Comparison of ENCODE assay signal across 10 cellular contexts in genomic region chr14:24197066-24197465, GRCh38. TPM values are rescaled to one million over a fixed set of nuclear protein-coding genes. Genes with fewer than 3 reads are reported as not detected.
DNase-seq lines count a peak whose midpoint lies in the region; ATAC-seq and TF ChIP-seq lines count a peak whose summit lies in the region.
"Had no signal": no experiment of that assay in that cellular context is flagged by ENCODE, and none has a peak within 500 bp of the region (broad histone marks: within the 10 kb centered on the region; RNA-seq: fewer than 3 reads in every experiment).

No MANE protein-coding gene starts in this region.

- peak overlapping the region; percentile 66 for H3K4me3 Mint-ChIP-seq in CD8-positive, alpha-beta T cell
- peak overlapping the region; percentile 96 for H3K4me3 Mint-ChIP-seq in HFFc6
- H3K4me3 Mint-ChIP-seq in activated naive CD8-positive, alpha-beta T cell treated with anti-CD3 and anti-CD28 coated beads for 36 hours: peak overlapping the region; percentile 96
- peak overlapping the region; percentile 83 for H3K4me3 Mint-ChIP-seq in natural killer cell

- intact Hi-C loops in CD8-positive, alpha-beta T cell (cut with DNase I, micrococcal nuclease): no loop called here
- intact Hi-C loops in natural killer cell (cut with micrococcal nuclease): loop anchor here (5.0 kb wide), 1 partner anchor 35 kb away; the partner anchor contains the start of genes GMPR2 and NEDD8
- intact Hi-C loops in adrenal gland (cut with DNase I): no loop called here

- no peaks in the 10 kb centered on the region for H3K27me3 ChIP-seq in CD8-positive, alpha-beta T cell (ENCODE audit: insufficient read depth, low read length)
- H3K27me3 ChIP-seq in adrenal gland: no peaks in the 10 kb centered on the region

- peaks cover 31% of the 10 kb centered on the region for H3K4me1 ChIP-seq in CD8-positive, alpha-beta T cell (ENCODE audit: insufficient read depth, low read length)
- H3K4me1 ChIP-seq in adrenal gland (replicated peaks in 1 of 2): peaks cover 16 to 30% of the 10 kb centered on the region in 2 donors

- H3K27ac ChIP-seq in CD8-positive, alpha-beta T cell (ENCODE audit: low read depth, low read length): no peak overlapping the region
- no peak overlapping the region for H3K27ac ChIP-seq in adrenal gland

- 94 to 96% (median 96%) methylated on average over 2 of the region's 2 CpGs for WGBS in adrenal gland, 4 donors

- H3K9me3 Mint-ChIP-seq in CD8-positive, alpha-beta T cell: no peaks in the 10 kb centered on the region
- peaks cover 5% of the 10 kb centered on the region; the same call in 1 of the 2 replicates for H3K9me3 Mint-ChIP-seq in HFFc6
- H3K9me3 Mint-ChIP-seq in activated naive CD8-positive, alpha-beta T cell treated with anti-CD3 and anti-CD28 coated beads for 36 hours: peaks cover 7% of the 10 kb centered on the region
- no peaks in the 10 kb centered on the region for H3K9me3 Mint-ChIP-seq in natural killer cell

- CTCF ChIA-PET in CD8-positive, alpha-beta T cell (lab: Charles Lee): interaction anchor here (2.0 to 3.8 kb wide), 2 partner anchors 36 to 89 kb away, joined by 7 to 27 read pairs; partner anchors contain the start of gene IRF9

- POLR2A ChIA-PET in CD8-positive, alpha-beta T cell (lab: Charles Lee): interaction anchor here (3.9 kb wide), 1 partner anchor 16 kb away, joined by 50 read pairs; the partner anchor contains the start of gene CHMP4A

- peaks cover 8% of the 10 kb centered on the region for H3K36me3 ChIP-seq in CD8-positive, alpha-beta T cell (ENCODE audit: insufficient read depth, low read length)
- H3K36me3 ChIP-seq in adrenal gland (replicated peaks in 1 of 2): peaks cover 0 to 16% of the 10 kb centered on the region in 2 donors

- ATAC-seq in CD8-positive, alpha-beta T cell: no peak
- ATAC-seq in natural killer cell: no peak
- no peak for ATAC-seq in GM19324 (IDR thresholded peaks at IDR 0.05; ENCODE audit: low FRiP score, unreplicated experiment)
- ATAC-seq in GM21526 (IDR thresholded peaks at IDR 0.05; ENCODE audit: low FRiP score, unreplicated experiment): no peak
- ATAC-seq in GM19395 (IDR thresholded peaks at IDR 0.05; ENCODE audit: unreplicated experiment): no peak

- H3K27ac Mint-ChIP-seq in CD8-positive, alpha-beta T cell: peak overlapping the region; percentile 89
- H3K27ac Mint-ChIP-seq in HFFc6: peak overlapping the region; percentile 95
- H3K27ac Mint-ChIP-seq in activated naive CD8-positive, alpha-beta T cell treated with anti-CD3 and anti-CD28 coated beads for 36 hours: peak overlapping the region; percentile 96
- H3K27ac Mint-ChIP-seq in natural killer cell: peak overlapping the region; percentile 91 to 96

- H3K27me3 Mint-ChIP-seq in CD8-positive, alpha-beta T cell (ENCODE audit: low read depth): no peaks in the 10 kb centered on the region
- H3K27me3 Mint-ChIP-seq in HFFc6 (ENCODE audit: insufficient read depth): no peaks in the 10 kb centered on the region; the same call in none of the 2 replicates
- H3K27me3 Mint-ChIP-seq in activated naive CD8-positive, alpha-beta T cell treated with anti-CD3 and anti-CD28 coated beads for 36 hours: no peaks in the 10 kb centered on the region
- H3K27me3 Mint-ChIP-seq in natural killer cell (ENCODE audit: low read depth in 2 of 2): no peaks in the 10 kb centered on the region

- DNase-seq in CD8-positive, alpha-beta T cell: no peak
- DNase-seq in HFFc6 (no peak), natural killer cell (no peak), adrenal gland (no peak)
- no peak for DNase-seq in activated naive CD8-positive, alpha-beta T cell treated with anti-CD3 and anti-CD28 coated beads for 36 hours
- DNase-seq: NCI-H345 had no signal

- no peak for TF ChIP-seq POLR2A in adrenal gland (IDR thresholded peaks at IDR 0.05)

- peaks cover 52% of the 10 kb centered on the region for H3K4me1 Mint-ChIP-seq in CD8-positive, alpha-beta T cell (ENCODE audit: low read depth)
- H3K4me1 Mint-ChIP-seq in HFFc6 (ENCODE audit: low read depth): peaks cover 48% of the 10 kb centered on the region
- H3K4me1 Mint-ChIP-seq in activated naive CD8-positive, alpha-beta T cell treated with anti-CD3 and anti-CD28 coated beads for 36 hours: peaks cover 41% of the 10 kb centered on the region
- H3K4me1 Mint-ChIP-seq in natural killer cell: peaks cover 42 to 47% of the 10 kb centered on the region in 2 donors

- H3K4me3 ChIP-seq in CD8-positive, alpha-beta T cell (ENCODE audit: low read depth, low read length): no peak overlapping the region
- no peak overlapping the region for H3K4me3 ChIP-seq in adrenal gland

- H3K36me3 Mint-ChIP-seq in CD8-positive, alpha-beta T cell: peaks cover 33% of the 10 kb centered on the region
- H3K36me3 Mint-ChIP-seq in HFFc6 (ENCODE audit: low read depth) (peaks cover 45% of the 10 kb centered on the region), natural killer cell (no peaks in the 10 kb centered on the region)
- H3K36me3 Mint-ChIP-seq in activated naive CD8-positive, alpha-beta T cell treated with anti-CD3 and anti-CD28 coated beads for 36 hours: peaks cover 52% of the 10 kb centered on the region

- TF ChIP-seq CTCF in CD8-positive, alpha-beta T cell (IDR thresholded peaks at IDR 0.05): no peak
- no peak for TF ChIP-seq CTCF in HFFc6 (IDR thresholded peaks at IDR 0.05)
- TF ChIP-seq CTCF in natural killer cell (IDR thresholded peaks at IDR 0.05): no peak
- TF ChIP-seq CTCF in adrenal gland (IDR thresholded peaks at IDR 0.05): no peak

- H3K9me3 ChIP-seq in CD8-positive, alpha-beta T cell (ENCODE audit: low read length): no peaks in the 10 kb centered on the region
- no peaks in the 10 kb centered on the region for H3K9me3 ChIP-seq in adrenal gland (replicated peaks in 1 of 3)

RNA-seq across cellular contexts. Expression of gene TM9SF1, which starts 1.8 kb away (rescaled TPM):
- total RNA-seq in CD8-positive, alpha-beta T cell: 10 to 100 TPM; 17.5 to 20.4 TPM
- 10 to 100 TPM; 68.1 to 80.4 (median 71.0) TPM for total RNA-seq in HFFc6 (2021; fragmentation: NEBNext Ultra II Directional; extraction: Animal tissue kit (Norgen Biotek cat#: 25700))
- total RNA-seq in activated naive CD8-positive, alpha-beta T cell treated with anti-CD3 and anti-CD28 coated beads for 36 hours: 10 to 100 TPM; 20.7 to 22.5 TPM
- 10 to 100 TPM; 15.2 to 32.1 (median 28.7) TPM for total RNA-seq in natural killer cell
- 100 to 1,000 TPM in 2 of 8 donors, 10 to 100 TPM in 6; 75.2 to 123 (median 91.7) TPM for total RNA-seq in adrenal gland
- 10 to 100 TPM; 43.7 to 67.2 (median 56.1) TPM for polyA plus RNA-seq in adrenal gland

RNA-seq across cellular contexts. Expression of gene TSSK4, which starts 8.4 kb away (rescaled TPM):
- total RNA-seq in CD8-positive, alpha-beta T cell: under 1 TPM; 0.38 to 0.56 TPM
- under 1 TPM in 2 of 6 experiments, not detected in 4; 0.16 to 0.45 TPM for total RNA-seq in HFFc6 (2021; fragmentation: NEBNext Ultra II Directional; extraction: Animal tissue kit (Norgen Biotek cat#: 25700))
- not detected for total RNA-seq in activated naive CD8-positive, alpha-beta T cell treated with anti-CD3 and anti-CD28 coated beads for 36 hours
- total RNA-seq in natural killer cell: 1 to 10 TPM; 1.3 to 2.9 (median 1.5) TPM
- total RNA-seq in adrenal gland: under 1 TPM in 1 of 8 donors, not detected in 7; 0.46 TPM
- polyA plus RNA-seq in adrenal gland: under 1 TPM in 1 of 3 donors, not detected in 2; 0.07 TPM
- total RNA-seq: HT1080 had no signal

RNA-seq across cellular contexts. Expression of gene IPO4, which starts 8.4 kb away (rescaled TPM):
- 10 to 100 TPM; 69.2 to 75.6 TPM for total RNA-seq in CD8-positive, alpha-beta T cell
- total RNA-seq in HFFc6 (2021; fragmentation: NEBNext Ultra II Directional; extraction: Animal tissue kit (Norgen Biotek cat#: 25700)): 10 to 100 TPM; 70.4 to 85.2 (median 79.4) TPM
- total RNA-seq in activated naive CD8-positive, alpha-beta T cell treated with anti-CD3 and anti-CD28 coated beads for 36 hours: 100 to 1,000 TPM; 152 to 161 TPM
- total RNA-seq in natural killer cell (10 to 100 TPM; 46.2 to 61.5 (median 51.9) TPM), adrenal gland (10 to 100 TPM; 29.7 to 84.9 (median 45.7) TPM)
- 10 to 100 TPM; 19.1 to 43.2 (median 23.8) TPM for polyA plus RNA-seq in adrenal gland

RNA-seq across cellular contexts. Expression of gene CHMP4A, which starts 16.2 kb away (rescaled TPM):
- total RNA-seq in CD8-positive, alpha-beta T cell: 10 to 100 TPM; 70.1 to 77.6 TPM
- 10 to 100 TPM; 32.4 to 41.1 (median 38.8) TPM for total RNA-seq in HFFc6 (2021; fragmentation: NEBNext Ultra II Directional; extraction: Animal tissue kit (Norgen Biotek cat#: 25700))
- total RNA-seq in activated naive CD8-positive, alpha-beta T cell treated with anti-CD3 and anti-CD28 coated beads for 36 hours: 10 to 100 TPM; 54.4 to 58.9 TPM
- total RNA-seq in natural killer cell (100 to 1,000 TPM; 105 to 118 (median 115) TPM), adrenal gland (10 to 100 TPM; 32.9 to 68.6 (median 57.4) TPM)
- 100 to 1,000 TPM in 2 of 3 donors, 10 to 100 TPM in 1; 71.1 to 118 (median 104) TPM for polyA plus RNA-seq in adrenal gland

RNA-seq across cellular contexts. Expression of gene MDP1, which starts 18.8 kb away (rescaled TPM):
- total RNA-seq in CD8-positive, alpha-beta T cell: 1 to 10 TPM; 4.2 to 4.5 TPM
- total RNA-seq in HFFc6 (2021; fragmentation: NEBNext Ultra II Directional; extraction: Animal tissue kit (Norgen Biotek cat#: 25700)): 10 to 100 TPM in 5 of 6 experiments, 1 to 10 TPM in 1; 9.8 to 14.4 (median 12.3) TPM
- 10 to 100 TPM; 19.4 to 20.9 TPM for total RNA-seq in activated naive CD8-positive, alpha-beta T cell treated with anti-CD3 and anti-CD28 coated beads for 36 hours
- 1 to 10 TPM; 4.0 to 6.1 (median 5.5) TPM for total RNA-seq in natural killer cell
- total RNA-seq in adrenal gland: 10 to 100 TPM; 20.3 to 53.7 (median 28.1) TPM
- polyA plus RNA-seq in adrenal gland: 10 to 100 TPM; 32.2 to 40.2 (median 39.4) TPM
